In genomic region chr7:117021960-117022359, GRCh38 we compare ENCODE assay signal across 16 cellular contexts.
"Had no signal": no experiment of that assay in that cellular context is flagged by ENCODE, and none has a peak within 500 bp of the region (broad histone marks: within the 10 kb centered on the region; RNA-seq: fewer than 3 reads in every experiment).

No MANE protein-coding gene starts in this region.

- H3K4me3 ChIP-seq: breast epithelium, colonic mucosa, gastroesophageal sphincter, spleen, transverse colon had no signal

- H3K27ac ChIP-seq: breast epithelium, colonic mucosa, gastroesophageal sphincter, spleen, transverse colon had no signal

- H3K9me3 ChIP-seq: breast epithelium, colonic mucosa, gastroesophageal sphincter, spleen, transverse colon had no signal

- H3K4me3 Mint-ChIP-seq: stimulated activated memory B cell treated with anti-CD40 and anti-IgM and Interleukin-4, amounts not matched to agents 10 μg/mL and 1 μg/mL and 100 μg/mL, for 72 hours had no signal

- H3K27me3 Mint-ChIP-seq: stimulated activated memory B cell treated with anti-CD40 and anti-IgM and Interleukin-4, amounts not matched to agents 10 μg/mL and 1 μg/mL and 100 μg/mL, for 72 hours had no signal

- H3K36me3 ChIP-seq: breast epithelium, colonic mucosa, gastroesophageal sphincter, spleen, transverse colon had no signal

- H3K27me3 ChIP-seq: breast epithelium, colonic mucosa, gastroesophageal sphincter, spleen, transverse colon had no signal

- H3K4me1 ChIP-seq: breast epithelium, colonic mucosa had no signal

- DNase-seq: activated effector memory CD4-positive, alpha-beta T cell treated with Interleukin-2 at 50 U/mL for 16 hours; activated T-cell treated with anti-CD3 and anti-CD28 coated beads, Interleukin-2, amount 50 U/mL, for 1 hour; amygdala; colonic mucosa; effector CD8-positive, alpha-beta T cell; left ventricle myocardium superior; mesendoderm; right cardiac atrium; spleen; stimulated activated CD4-positive, alpha-beta T cell treated with anti-CD3 and anti-CD28 coated beads, Interleukin-1b, Interleukin-23, amount 100 ng/mL, for 48 hours; T-helper 2 cell; transverse colon had no signal

- H3K9me3 Mint-ChIP-seq: activated naive CD4-positive, alpha-beta T cell treated with anti-CD3 and anti-CD28 coated beads, Interleukin-2, amount 50 U/mL, for 72 hours; stimulated activated memory B cell treated with anti-CD40 and anti-IgM and Interleukin-4, amounts not matched to agents 10 μg/mL and 1 μg/mL and 100 μg/mL, for 72 hours had no signal

- H3K27ac Mint-ChIP-seq: activated naive CD4-positive, alpha-beta T cell treated with anti-CD3 and anti-CD28 coated beads, Interleukin-2, amount 50 U/mL, for 72 hours; stimulated activated memory B cell treated with anti-CD40 and anti-IgM and Interleukin-4, amounts not matched to agents 10 μg/mL and 1 μg/mL and 100 μg/mL, for 72 hours had no signal

- H3K36me3 Mint-ChIP-seq: activated naive CD4-positive, alpha-beta T cell treated with anti-CD3 and anti-CD28 coated beads, Interleukin-2, amount 50 U/mL, for 72 hours had no signal

- ATAC-seq: activated naive CD4-positive, alpha-beta T cell treated with anti-CD3 and anti-CD28 coated beads, Interleukin-2, amount 50 U/mL, for 72 hours; gastroesophageal sphincter; left ventricle myocardium superior; right cardiac atrium; stimulated activated memory B cell treated with anti-CD40 and anti-IgM and Interleukin-4, amounts not matched to agents 10 μg/mL and 1 μg/mL and 100 μg/mL, for 72 hours had no signal
